In the genomic region with DNA sequence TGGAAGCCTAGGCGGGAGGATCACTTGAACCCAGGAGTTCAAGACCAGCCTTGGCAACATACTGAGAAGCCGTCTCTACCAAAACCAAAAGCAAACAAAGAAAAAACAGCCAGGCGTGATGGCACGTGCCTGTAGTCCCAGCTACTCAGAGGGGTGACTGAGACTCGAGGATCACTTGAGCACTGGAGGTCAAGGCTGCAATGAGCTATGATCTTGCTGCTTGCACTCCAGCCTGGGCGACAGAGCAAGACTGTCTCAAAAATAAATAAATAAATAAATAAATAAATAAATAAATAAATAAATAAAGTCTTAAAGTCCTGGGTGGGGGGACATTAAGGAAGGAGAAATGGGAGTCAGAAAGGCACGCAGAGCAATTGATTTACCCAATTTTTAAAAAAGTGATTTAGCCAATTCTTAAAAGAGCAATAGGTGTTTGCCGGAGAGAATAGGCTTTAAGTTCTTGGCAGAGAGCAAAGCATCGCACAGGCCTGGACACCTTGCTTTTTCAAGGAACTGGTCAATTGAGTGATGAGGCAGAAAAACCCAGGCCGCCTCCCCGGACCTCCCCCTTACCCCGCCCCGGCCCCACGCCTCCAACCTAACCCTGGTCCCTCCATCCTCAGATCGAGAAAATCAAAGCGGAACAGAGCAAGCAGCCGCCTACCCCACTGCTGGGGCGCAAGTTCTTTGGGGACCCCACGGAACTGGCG, we compare ENCODE assay signal across 11 cellular contexts. TPM values are rescaled to one million over a fixed set of nuclear protein-coding genes. Genes with fewer than 3 reads are reported as not detected.
DNase-seq lines count a peak whose midpoint lies in the region; TF ChIP-seq lines count a peak whose summit lies in the region.
"Had no signal": no experiment of that assay in that cellular context is flagged by ENCODE, and none has a peak within 500 bp of the region (broad histone marks: within the 10 kb centered on the region; RNA-seq: fewer than 3 reads in every experiment).

No MANE protein-coding gene starts in this region.

- H4K8ac ChIP-seq in H9 (replicated peaks; ENCODE audit: insufficient read length, low read depth, low read length): no peak overlapping the region
- no peak overlapping the region for H4K8ac ChIP-seq in neuronal stem cell (ENCODE audit: low read depth, low read length)

- H3K4me1 Mint-ChIP-seq in H9: peaks cover 9 to 13% of the 10 kb centered on the region in 2 experiments

- no peaks in the 10 kb centered on the region for H4K20me1 ChIP-seq in H9 (ENCODE audit: control insufficient read depth, insufficient read depth, insufficient read length)

- peak overlapping the region in 1 of 2 donors; percentile 70 for H3K4me3 ChIP-seq in neuronal stem cell (ENCODE audit: low read length in 2 of 2)
- no peak overlapping the region for H3K4me3 ChIP-seq in MG63

- H3K27ac ChIP-seq in H9 (ENCODE audit: insufficient read length, low read depth, low read length) (no peak overlapping the region), neuronal stem cell (replicated peaks; ENCODE audit: low read length) (no peak overlapping the region)

- H3K4me2 ChIP-seq in H9 (ENCODE audit: insufficient read depth, insufficient read length, low read length): peak overlapping the region; percentile 33
- H3K4me2 ChIP-seq in neuronal stem cell (ENCODE audit: insufficient read depth, low read length, poor library complexity, severe bottlenecking): peak overlapping the region; percentile 82

- H2BK5ac ChIP-seq in H9 (ENCODE audit: insufficient read length, low read length) (no peak overlapping the region), neuronal stem cell (ENCODE audit: low read length) (no peak overlapping the region)

- no peak for TF ChIP-seq CTCF in H9 (conservative IDR thresholded peaks at IDR 0.05)

- H2AK5ac ChIP-seq in H9 (ENCODE audit: insufficient read length, low read length) (no peak overlapping the region), neuronal stem cell (ENCODE audit: low read depth, low read length) (peak overlapping the region; percentile 4)

- H3K79me1 ChIP-seq in H9 (ENCODE audit: insufficient read depth, low read depth, low read length, poor library complexity, severe bottlenecking) (no peaks in the 10 kb centered on the region), neuronal stem cell (ENCODE audit: low read depth, low read length) (peaks cover 4% of the 10 kb centered on the region)

- H3K27ac Mint-ChIP-seq in H9: no peak overlapping the region
- H3K27ac Mint-ChIP-seq: activated B cell treated with CpG ODN at 0.5 μM for 24 hours; activated naive CD8-positive, alpha-beta T cell treated with anti-CD3 and anti-CD28 coated beads, Interleukin-2, amount 10 ng/mL, durations not matched to agents 7 days and 5 days had no signal

- H4K5ac ChIP-seq in H9 (ENCODE audit: insufficient read length, low read depth, low read length): no peak overlapping the region

- peak; percentile 65 for DNase-seq in CD1c-positive myeloid dendritic cell (ENCODE audit: extremely low spot score)
- DNase-seq in H9: no peak
- DNase-seq in epidermal melanocyte (ENCODE audit: insufficient read length, low spot score): peak; percentile 14
- no peak for DNase-seq in neuronal stem cell (ENCODE audit: low spot score)
- no peak for DNase-seq in MG63
- no peak for DNase-seq in stimulated activated CD4-positive, alpha-beta T cell treated with anti-CD3 and anti-CD28 coated beads, Interleukin-2, amount 100 ng/mL, for 48 hours
- DNase-seq in RKO (ENCODE audit: low spot score): no peak
- no peak for DNase-seq in NCI-H2029 (lab: John Stamatoyannopoulos, UW)
- DNase-seq: activated B cell treated with CpG ODN at 0.5 μM for 24 hours; activated naive CD8-positive, alpha-beta T cell treated with anti-CD3 and anti-CD28 coated beads, Interleukin-2, amount 10 ng/mL, durations not matched to agents 7 days and 5 days; foreskin melanocyte had no signal

- H2BK120ac ChIP-seq in H9 (ENCODE audit: low read depth, low read length, poor library complexity, severe bottlenecking) (no peak overlapping the region), neuronal stem cell (ENCODE audit: low read depth, low read length) (no peak overlapping the region)

- H3K27me3 ChIP-seq in H9 (ENCODE audit: insufficient read depth, low read length): peaks cover 27% of the 10 kb centered on the region
- H3K27me3 ChIP-seq in neuronal stem cell (ENCODE audit: control insufficient read depth in 3 of 3, insufficient read depth in 3 of 3, low read depth in 1 of 3, low read length in 3 of 3): peaks cover 17 to 58% (median 48%) of the 10 kb centered on the region in 3 experiments
- no peaks in the 10 kb centered on the region for H3K27me3 ChIP-seq in MG63

- H3K36me3 ChIP-seq in neuronal stem cell (replicated peaks in 1 of 2; ENCODE audit: control insufficient read depth in 2 of 2, insufficient read depth in 2 of 2, low read length in 2 of 2): no peaks in the 10 kb centered on the region
- no peaks in the 10 kb centered on the region for H3K36me3 ChIP-seq in MG63

- H3K9me3 Mint-ChIP-seq in H9: peaks cover 0 to 7% of the 10 kb centered on the region in 2 experiments; a peak in 1 of 5 replicates
- H3K9me3 Mint-ChIP-seq: activated naive CD8-positive, alpha-beta T cell treated with anti-CD3 and anti-CD28 coated beads, Interleukin-2, amount 10 ng/mL, durations not matched to agents 7 days and 5 days had no signal

- no peak overlapping the region for H2BK20ac ChIP-seq in H9 (ENCODE audit: low read depth, low read length, poor library complexity, severe bottlenecking)

- H3K4me3 Mint-ChIP-seq in H9: peak overlapping the region; percentile 42 to 72
- H3K4me3 Mint-ChIP-seq: activated B cell treated with CpG ODN at 0.5 μM for 24 hours; activated naive CD8-positive, alpha-beta T cell treated with anti-CD3 and anti-CD28 coated beads, Interleukin-2, amount 10 ng/mL, durations not matched to agents 7 days and 5 days had no signal

- no peak overlapping the region for H3K4ac ChIP-seq in H9 (ENCODE audit: low read depth, low read length)
- no peak overlapping the region for H3K4ac ChIP-seq in neuronal stem cell (ENCODE audit: low read length)

- peaks cover 74% of the 10 kb centered on the region for H3K27me3 Mint-ChIP-seq in H9 (ENCODE audit: low read depth)

- no peaks in the 10 kb centered on the region; a peak in 1 of 7 replicates for H3K36me3 Mint-ChIP-seq in H9 (ENCODE audit: insufficient read depth in 1 of 3, low read depth in 3 of 3)
- H3K36me3 Mint-ChIP-seq: activated naive CD8-positive, alpha-beta T cell treated with anti-CD3 and anti-CD28 coated beads, Interleukin-2, amount 10 ng/mL, durations not matched to agents 7 days and 5 days had no signal

- H3K9ac ChIP-seq in H9 (ENCODE audit: extremely low read depth, insufficient read length, low read length) (no peak overlapping the region), neuronal stem cell (ENCODE audit: low read depth, low read length, poor library complexity) (no peak overlapping the region)

- H2BK15ac ChIP-seq in H9 (ENCODE audit: low read depth, low read length) (no peak overlapping the region), neuronal stem cell (ENCODE audit: low read length) (no peak overlapping the region)

- H3K18ac ChIP-seq in H9 (ENCODE audit: insufficient read length, low read depth, low read length) (no peak overlapping the region), neuronal stem cell (ENCODE audit: low read length) (peak overlapping the region; percentile 84)

- H3K23ac ChIP-seq in H9 (ENCODE audit: insufficient read length, low read depth, low read length): no peak overlapping the region
- H3K23ac ChIP-seq in neuronal stem cell (ENCODE audit: low read depth, low read length, poor library complexity): peak overlapping the region; percentile 75

- H3K79me2 ChIP-seq in H9 (ENCODE audit: insufficient read depth, low read length): no peaks in the 10 kb centered on the region

- no CpG with 5 or more reads among the region's 20 CpGs for WGBS in H9 (ENCODE audit: extremely low coverage, insufficient read length, low lambda C conversion rate)
- no CpG with 5 or more reads among the region's 20 CpGs for WGBS in neuronal stem cell (ENCODE audit: extremely low coverage in 2 of 2, insufficient read length in 2 of 2, insufficient replicate concordance in 1 of 2), 2 donors

- no peak overlapping the region for H2AFZ ChIP-seq in H9 (ENCODE audit: low read length)
- peak overlapping the region; percentile 88 for H2AFZ ChIP-seq in neuronal stem cell (ENCODE audit: low read length)

- H3K4me1 ChIP-seq in H9 (ENCODE audit: insufficient read depth, low read length) (peaks cover 3% of the 10 kb centered on the region; the same call in 1 of the 2 replicates), neuronal stem cell (ENCODE audit: control insufficient read depth in 2 of 2, insufficient read depth in 1 of 2, low read depth in 1 of 2, low read length in 2 of 2) (peaks cover 4 to 5% of the 10 kb centered on the region in 2 donors)

- no peak overlapping the region for H2BK12ac ChIP-seq in H9 (ENCODE audit: insufficient read length, low read depth, low read length)
- no peak overlapping the region for H2BK12ac ChIP-seq in neuronal stem cell (ENCODE audit: low read length)

- no peak overlapping the region for H3K56ac ChIP-seq in H9 (ENCODE audit: insufficient read length, low read depth, low read length)

- peaks cover 4% of the 10 kb centered on the region for H3K23me2 ChIP-seq in H9 (ENCODE audit: insufficient read length, low read depth, low read length, poor library complexity, severe bottlenecking)

- H3K9me3 ChIP-seq in H9 (ENCODE audit: control insufficient read depth, low read depth, low read length) (no peaks in the 10 kb centered on the region), neuronal stem cell (replicated peaks in 1 of 2; ENCODE audit: control insufficient read depth in 2 of 2, insufficient read depth in 1 of 2, low read depth in 1 of 2, low read length in 2 of 2) (peaks cover 0 to 1% of the 10 kb centered on the region in 2 donors), MG63 (no peaks in the 10 kb centered on the region)

- H3T11ph ChIP-seq in H9 (ENCODE audit: low read length): no peak overlapping the region

- H3K14ac ChIP-seq in H9 (ENCODE audit: insufficient read depth, low read length): no peak overlapping the region
- no peak overlapping the region for H3K14ac ChIP-seq in neuronal stem cell (ENCODE audit: low read length)

- no peak overlapping the region for H4K91ac ChIP-seq in H9 (ENCODE audit: insufficient read length, low read depth, low read length)
- H4K91ac ChIP-seq in neuronal stem cell (ENCODE audit: low read depth, low read length, poor library complexity): no peak overlapping the region

RNA-seq across cellular contexts. Expression of a gene that starts 9.5 kb away (rescaled TPM):
- 90.9 and 92.9 TPM in 2 replicates for total RNA-seq in H9 (2021)
- 71.5 TPM for polyA plus RNA-seq in neuronal stem cell (2013, experiment 1 of 2)
- 74.4 TPM for polyA plus RNA-seq in neuronal stem cell (2013, experiment 2 of 2)
- total RNA-seq in MG63 (2014; rRNA removed; shearing (Covaris generic); ENCODE audit: low replicate concordance): 61.7 and 105 TPM in 2 replicates

RNA-seq across cellular contexts. Expression of a gene that starts 34.0 kb away (rescaled TPM):
- total RNA-seq in H9 (2021): 115 and 129 TPM in 2 replicates
- polyA plus RNA-seq in neuronal stem cell (2013, experiment 1 of 2): 83.2 TPM
- polyA plus RNA-seq in neuronal stem cell (2013, experiment 2 of 2): 84.5 TPM
- total RNA-seq in MG63 (2014; rRNA removed; shearing (Covaris generic); ENCODE audit: low replicate concordance): 12.9 and 26.5 TPM in 2 replicates

Comparison
In these comparisons a context has a peak if more than half of its experiments do, and no peak if none do; other contexts are left out.
1. DNase-seq: peak in CD1c-positive myeloid dendritic cell (single experiment) and epidermal melanocyte (single experiment); none in H9 (single experiment), neuronal stem cell (single experiment), MG63 (single experiment), stimulated activated CD4-positive, alpha-beta T cell treated with anti-CD3 and anti-CD28 coated beads, Interleukin-2, amount 100 ng/mL, for 48 hours (0 of 2), RKO (single experiment) and NCI-H2029 (single experiment).